In genomic region chr18:48847807-48848486, GRCh38 we compare ENCODE assay signal across 15 cellular contexts.
DNase-seq lines count a peak whose midpoint lies in the region; ATAC-seq, FAIRE-seq and TF ChIP-seq lines count a peak whose summit lies in the region.
"Had no signal": no experiment of that assay in that cellular context is flagged by ENCODE, and none has a peak within 500 bp of the region (broad histone marks: within the 10 kb centered on the region; RNA-seq: fewer than 3 reads in every experiment).

No MANE protein-coding gene starts in this region.

- peaks cover 55% of the 10 kb centered on the region for H3K4me1 Mint-ChIP-seq in stimulated activated naive CD8-positive, alpha-beta T cell treated with anti-CD3 and anti-CD28 coated beads, Interleukin-15, amount 100 ng/mL, for 72 hours
- H3K4me1 Mint-ChIP-seq in chondrocyte (ENCODE audit: low read depth) (peaks cover 87% of the 10 kb centered on the region), nephron (peaks cover 79% of the 10 kb centered on the region)
- H3K4me1 Mint-ChIP-seq: memory B cell had no signal

- peaks cover 10 to 18% of the 10 kb centered on the region in 2 donors for H3K9me3 Mint-ChIP-seq in stimulated activated naive CD8-positive, alpha-beta T cell treated with anti-CD3 and anti-CD28 coated beads, Interleukin-15, amount 100 ng/mL, for 72 hours
- H3K9me3 Mint-ChIP-seq in chondrocyte (ENCODE audit: low read depth) (peaks cover 3% of the 10 kb centered on the region), nephron (no peaks in the 10 kb centered on the region)
- H3K9me3 Mint-ChIP-seq: activated CD4-positive, alpha-beta memory T cell treated with anti-CD3 and anti-CD28 coated beads for 36 hours had no signal

- TF ChIP-seq CTCF in chondrocyte (IDR thresholded peaks at IDR 0.05) (no peak), nephron (IDR thresholded peaks at IDR 0.05; ENCODE audit: unreplicated experiment in 3 of 3) (no peak), D721Med (IDR thresholded peaks at IDR 0.05; ENCODE audit: insufficient read depth, missing control alignments) (no peak)

- no peak for DNase-seq in stimulated activated naive CD8-positive, alpha-beta T cell treated with anti-CD3 and anti-CD28 coated beads, Interleukin-15, Interleukin-2, amounts not matched to agents 100 U/mL and 50 U/mL, for 24 hours
- DNase-seq in stimulated activated naive CD8-positive, alpha-beta T cell treated with anti-CD3 and anti-CD28 coated beads, Interleukin-15, amount 100 ng/mL, for 72 hours: no peak
- DNase-seq in chondrocyte (ENCODE audit: low spot score) (no peak), GM03348 (ENCODE audit: low spot score) (no peak), D721Med (ENCODE audit: insufficient read length, low spot score) (no peak), NOMO-1 treated with dmso at 0.1 percent for 144 hours (lab: John Stamatoyannopoulos, UW; ENCODE audit: unreplicated experiment) (no peak)
- no peak for DNase-seq in effector CD8-positive, alpha-beta T cell (lab: John Stamatoyannopoulos, UW)
- DNase-seq: activated CD4-positive, alpha-beta memory T cell treated with anti-CD3 and anti-CD28 coated beads for 36 hours; DMS 273 treated with DMSO at 0.1 percent for 48 hours; esophagus squamous epithelium; NCI-H1105; NCI-H526 treated with DMSO at 0.1 percent for 48 hours; occipital lobe had no signal

- peak; percentile 32 for ATAC-seq in stimulated activated naive CD8-positive, alpha-beta T cell treated with anti-CD3 and anti-CD28 coated beads, Interleukin-15, Interleukin-2, amounts not matched to agents 100 U/mL and 50 U/mL, for 24 hours
- ATAC-seq in stimulated activated naive CD8-positive, alpha-beta T cell treated with anti-CD3 and anti-CD28 coated beads, Interleukin-15, amount 100 ng/mL, for 72 hours: no peak

- FAIRE-seq in D721Med (lab: Jason Lieb, UNC): no peak

- no peaks in the 10 kb centered on the region for H3K27me3 Mint-ChIP-seq in stimulated activated naive CD8-positive, alpha-beta T cell treated with anti-CD3 and anti-CD28 coated beads, Interleukin-15, amount 100 ng/mL, for 72 hours
- H3K27me3 Mint-ChIP-seq in chondrocyte (ENCODE audit: low read depth) (no peaks in the 10 kb centered on the region), nephron (ENCODE audit: low read depth) (no peaks in the 10 kb centered on the region)
- H3K27me3 Mint-ChIP-seq: activated CD4-positive, alpha-beta memory T cell treated with anti-CD3 and anti-CD28 coated beads for 36 hours had no signal

- no peak overlapping the region for H3K4me3 Mint-ChIP-seq in stimulated activated naive CD8-positive, alpha-beta T cell treated with anti-CD3 and anti-CD28 coated beads, Interleukin-15, amount 100 ng/mL, for 72 hours
- H3K4me3 Mint-ChIP-seq in chondrocyte (ENCODE audit: unreplicated experiment) (no peak overlapping the region), nephron (no peak overlapping the region)
- H3K4me3 Mint-ChIP-seq: activated CD4-positive, alpha-beta memory T cell treated with anti-CD3 and anti-CD28 coated beads for 36 hours; memory B cell had no signal

- H3K27ac Mint-ChIP-seq in stimulated activated naive CD8-positive, alpha-beta T cell treated with anti-CD3 and anti-CD28 coated beads, Interleukin-15, amount 100 ng/mL, for 72 hours: no peak overlapping the region
- H3K27ac Mint-ChIP-seq in chondrocyte (ENCODE audit: unreplicated experiment): peak overlapping the region; percentile 85
- peak overlapping the region; percentile 60 to 86 (median 85) for H3K27ac Mint-ChIP-seq in nephron
- H3K27ac Mint-ChIP-seq: activated CD4-positive, alpha-beta memory T cell treated with anti-CD3 and anti-CD28 coated beads for 36 hours; memory B cell had no signal

- H3K36me3 Mint-ChIP-seq in chondrocyte (ENCODE audit: low read depth): peaks cover 15% of the 10 kb centered on the region
- peaks cover 8% of the 10 kb centered on the region for H3K36me3 Mint-ChIP-seq in nephron (ENCODE audit: low read depth)
- H3K36me3 Mint-ChIP-seq: activated CD4-positive, alpha-beta memory T cell treated with anti-CD3 and anti-CD28 coated beads for 36 hours; memory B cell had no signal

Comparison
In these comparisons a context has a peak if more than half of its experiments do, and no peak if none do; other contexts are left out.
1. H3K27ac Mint-ChIP-seq: peak in chondrocyte (single experiment) and nephron (3 of 3); none in stimulated activated naive CD8-positive, alpha-beta T cell treated with anti-CD3 and anti-CD28 coated beads, Interleukin-15, amount 100 ng/mL, for 72 hours (0 of 2).